ENCODE assay signal across 8 cellular contexts in genomic region chr5:61334224-61335196, GRCh38. TPM values are rescaled to one million over a fixed set of nuclear protein-coding genes. Genes with fewer than 3 reads are reported as not detected.
A peak's percentile ranks its signal among the peaks of the same experiment; 100 is the strongest.
DNase-seq lines count a peak whose midpoint lies in the region; ATAC-seq and TF ChIP-seq lines count a peak whose summit lies in the region.

No MANE protein-coding gene starts in this region.

- H3K27me3 ChIP-seq in Panc1 (ENCODE audit: control insufficient read depth, insufficient read depth, low read length) = no peaks in the 10 kb centered on the region
- H3K27me3 ChIP-seq in neutrophil = peaks cover 17% of the 10 kb centered on the region

- H3K4me1 ChIP-seq in Panc1 (ENCODE audit: control insufficient read depth, insufficient read depth, low read length) (peaks cover 14% of the 10 kb centered on the region), neutrophil (ENCODE audit: control insufficient read depth in 1 of 2, insufficient read depth in 1 of 2, low read depth in 1 of 2, low read length in 1 of 2) (peaks cover 22 to 23% of the 10 kb centered on the region in 2 experiments)

- peak overlapping the region; percentile 72 for H3K27ac ChIP-seq in Panc1 (ENCODE audit: low read length)
- H3K27ac ChIP-seq in neutrophil = peak overlapping the region; percentile 85

- CTCF ChIA-PET in Panc1 (lab: Charles Lee) = interaction anchor here (0.6 kb wide), 1 partner anchor 12 kb away, joined by 3 read pairs; no protein-coding TSS in a partner anchor

- BruUV-seq in Panc1 (replicated peaks; lab: Mats Ljungman, UMichigan) = TSS peak; percentile 74

- DNase-seq in ELR (ENCODE audit: low read depth) (peak; percentile 47), Panc1 (ENCODE audit: low read depth, low spot score) (no peak), epithelial cell of proximal tubule (ENCODE audit: low read depth) (no peak), iPS-NIHi7 (ENCODE audit: extremely low spot score) (no peak), epidermal melanocyte (ENCODE audit: insufficient read length, low spot score) (no peak), KG1 (lab: John Stamatoyannopoulos, UW) (no peak)

- in situ Hi-C loops in Panc1 (cut with HindIII; ENCODE audit: low pct_unique_long_range_greater_than_20kb, low sequenced_read_pairs) = no loop called here

- POLR2A ChIA-PET in Panc1 (lab: Charles Lee) = interaction anchor here (0.6 kb wide), 1 partner anchor 13 kb away, joined by 3 read pairs; no protein-coding TSS in a partner anchor

- H3K9me3 ChIP-seq in Panc1 (ENCODE audit: control insufficient read depth, insufficient read depth, low read depth, low read length) = no peaks in the 10 kb centered on the region
- H3K9me3 ChIP-seq in neutrophil = no peaks in the 10 kb centered on the region

- intact Hi-C loops in Panc1 (cut with micrococcal nuclease; ENCODE audit: unreplicated experiment) = loop anchor here (5.0 to 10.0 kb wide), 2 partner anchors 323 to 480 kb away; no protein-coding TSS in a partner anchor

- H3K4me3 ChIP-seq in Panc1 (ENCODE audit: low read depth in 2 of 2, low read length in 2 of 2) = peak overlapping the region; percentile 76 to 84
- H3K4me3 ChIP-seq in epithelial cell of proximal tubule (ENCODE audit: low read depth, low read length) = peak overlapping the region; percentile 90
- peak overlapping the region; percentile 86 to 95 for H3K4me3 ChIP-seq in neutrophil (ENCODE audit: low read depth in 1 of 2, low read length in 1 of 2)

- H3K36me3 ChIP-seq in Panc1 (ENCODE audit: control insufficient read depth, insufficient read depth, low read length) (no peaks in the 10 kb centered on the region; the same call in 1 of the 2 replicates), neutrophil (no peaks in the 10 kb centered on the region)

- no peak for TF ChIP-seq CTCF in Panc1 (IDR thresholded peaks at IDR 0.05)
- no peak for TF ChIP-seq CTCF in epithelial cell of proximal tubule (conservative IDR thresholded peaks at IDR 0.05; ENCODE audit: low read depth, low read length)
- no peak for TF ChIP-seq CTCF in neutrophil (IDR thresholded peaks at IDR 0.05)

- ATAC-seq in Panc1 (no peak), HG03095 (IDR thresholded peaks at IDR 0.05; ENCODE audit: unreplicated experiment) (no peak)

RNA-seq across cellular contexts. Expression of gene ZSWIM6, which starts 2.5 kb away (rescaled TPM):
- total RNA-seq in Panc1 (2021; ENCODE audit: unreplicated experiment) (10.8 TPM), epithelial cell of proximal tubule (7.8 and 8.2 TPM in 2 replicates)
- 5.0 TPM for polyA plus RNA-seq in Panc1 (2012; ENCODE audit: insufficient read length)
